8 cellular contexts compared by ENCODE assay signal in genomic region chr17:77141846-77142449, GRCh38. TPM values are rescaled to one million over a fixed set of nuclear protein-coding genes. Genes with fewer than 3 reads are reported as not detected.
A peak's percentile ranks its signal among the peaks of the same experiment; 100 is the strongest.
DNase-seq lines count a peak whose midpoint lies in the region; ATAC-seq and TF ChIP-seq lines count a peak whose summit lies in the region.

No MANE protein-coding gene starts in this region.

- 0 out of 3 replicates have a peak overlapping the region, but pooled peaks have one; percentile 5 for H2BK15ac ChIP-seq in IMR-90 (ENCODE audit: low read depth, low read length)

- H3K4me2 ChIP-seq in IMR-90 (ENCODE audit: low read depth, low read length): peak overlapping the region; percentile 96

- peak overlapping the region; percentile 58 for H3K4ac ChIP-seq in IMR-90 (ENCODE audit: low read depth, low read length)

- peaks cover 14 to 52% of the 10 kb centered on the region in 2 experiments for H3K79me1 ChIP-seq in IMR-90 (ENCODE audit: low read depth in 1 of 2, low read length in 2 of 2)

- ATAC-seq in IMR-90 (ENCODE audit: low read depth) (no peak), HG03457 (IDR thresholded peaks at IDR 0.05; ENCODE audit: unreplicated experiment) (no peak), HG03342 (IDR thresholded peaks at IDR 0.05; ENCODE audit: unreplicated experiment) (no peak)

- TF ChIP-seq CTCF in IMR-90 (conservative IDR thresholded peaks at IDR 0.05; ENCODE audit: low read depth, low read length) (no peak), breast epithelium (IDR thresholded peaks at IDR 0.05) (no peak)

- peaks cover 5% of the 10 kb centered on the region for H3K9me1 ChIP-seq in IMR-90 (ENCODE audit: insufficient read depth, low read length)

- peak overlapping the region; percentile 84 for H3K27ac ChIP-seq in ACC112 (ENCODE audit: low read depth, low read length)
- no peak overlapping the region; the same call in 1 of the 2 replicates for H3K27ac ChIP-seq in IMR-90 (ENCODE audit: insufficient read depth, low read length)
- peak overlapping the region; percentile 97 for H3K27ac ChIP-seq in breast epithelium

- no peak for TF ChIP-seq RAD21 in IMR-90 (IDR thresholded peaks at IDR 0.05; ENCODE audit: low read length)

- H3K27me3 ChIP-seq in ACC112 (ENCODE audit: insufficient read depth, low read length) (no peaks in the 10 kb centered on the region), IMR-90 (ENCODE audit: control insufficient read depth, insufficient read depth, low read length) (no peaks in the 10 kb centered on the region), breast epithelium (no peaks in the 10 kb centered on the region), mononuclear cell (ENCODE audit: insufficient read depth, low read length) (no peaks in the 10 kb centered on the region)

- H2AFZ ChIP-seq in ACC112 (ENCODE audit: low read length, unreplicated experiment) (peak overlapping the region; percentile 5), IMR-90 (replicated peaks; ENCODE audit: low read length, poor library complexity) (no peak overlapping the region)

- H3K4me3 ChIP-seq in ACC112 (ENCODE audit: low read depth, low read length) (peak overlapping the region; percentile 95), IMR-90 (ENCODE audit: insufficient read depth, low read depth, low read length) (peak overlapping the region; percentile 71), breast epithelium (peak overlapping the region; percentile 83 to 91 (median 91)), mononuclear cell (ENCODE audit: low read length) (peak overlapping the region; percentile 86)

- H2AK5ac ChIP-seq in IMR-90 (ENCODE audit: low read depth, low read length): peak overlapping the region; percentile 6; the same call in 1 of the 2 replicates

- peaks cover 20% of the 10 kb centered on the region; the same call in 1 of the 2 replicates for H4K20me1 ChIP-seq in IMR-90 (ENCODE audit: insufficient read depth, low read length)

- CTCF ChIA-PET in IMR-90 (lab: Yijun Ruan, JAX): no interaction called here

- DNase-seq in IMR-90 (no peak), breast epithelium (ENCODE audit: low spot score in 2 of 2) (no peak), midbrain (lab: John Stamatoyannopoulos, UW) (no peak)
- DNase-seq in stimulated activated CD4-positive, alpha-beta T cell treated with anti-CD3 and anti-CD28 coated beads, Interleukin-12 subunit alpha, Interleukin-12 subunit beta, amount 100 ng/mL, for 4 hours: no peak

- H2BK20ac ChIP-seq in IMR-90 (ENCODE audit: low read depth, low read length): no peak overlapping the region

- 80% methylated on average over 1 of the region's 9 CpGs; no CpG with 5 or more reads in 1 of the 2 experiments for WGBS in IMR-90 (ENCODE audit: extremely low coverage in 2 of 2, insufficient read length in 1 of 2), 2 experiments

- H4K8ac ChIP-seq in IMR-90 (ENCODE audit: low read depth in 2 of 2, low read length in 2 of 2): no peak overlapping the region

- no peak overlapping the region for H2BK120ac ChIP-seq in IMR-90 (ENCODE audit: low read depth, low read length)

- H4K91ac ChIP-seq in IMR-90 (ENCODE audit: insufficient read depth, low read depth, low read length): no peak overlapping the region

- no peak overlapping the region for H3K18ac ChIP-seq in IMR-90 (ENCODE audit: low read depth, low read length)

- peak overlapping the region; percentile 37 for H3K56ac ChIP-seq in IMR-90 (ENCODE audit: extremely low read depth, insufficient read depth, low read length)

- intact Hi-C loops in IMR-90 (cut with micrococcal nuclease): loop anchor here (2.0 kb wide), 2 partner anchors 45 to 53 kb away; no protein-coding TSS in a partner anchor
- intact Hi-C loops in breast epithelium (cut with DNase I; ENCODE audit: low total_unique reads): no loop called here

- H3K36me3 ChIP-seq in ACC112 (ENCODE audit: insufficient read depth, low read length): peaks cover 23% of the 10 kb centered on the region
- H3K36me3 ChIP-seq in IMR-90 (ENCODE audit: control insufficient read depth, insufficient read depth, low read length): peaks cover 10% of the 10 kb centered on the region
- H3K36me3 ChIP-seq in breast epithelium: no peaks in the 10 kb centered on the region

- H3K79me2 ChIP-seq in ACC112 (ENCODE audit: control insufficient read depth, insufficient read depth, low read length, unreplicated experiment): peaks cover 51% of the 10 kb centered on the region

- POLR2A ChIA-PET in IMR-90 (lab: Charles Lee; ENCODE audit: unreplicated experiment): no interaction called here

- peak overlapping the region; percentile 67 for H3K9ac ChIP-seq in IMR-90 (ENCODE audit: low read depth, low read length)

- peak overlapping the region; percentile 78 for H2BK5ac ChIP-seq in IMR-90 (ENCODE audit: low read depth, low read length, poor library complexity, severe bottlenecking)

- dilution Hi-C loops in IMR-90 (cut with HindIII; ENCODE audit: low sequenced_read_pairs, unreplicated experiment): no loop called here

- TSS peak; percentile 44 for BruUV-seq in IMR-90 (replicated peaks; lab: Mats Ljungman, UMichigan)

- H3K14ac ChIP-seq in IMR-90 (replicated peaks; ENCODE audit: low read depth, low read length): peak overlapping the region; percentile 14

- peaks cover 5% of the 10 kb centered on the region for H3K9me3 ChIP-seq in IMR-90 (ENCODE audit: control insufficient read depth, insufficient read depth, low read length)
- no peaks in the 10 kb centered on the region for H3K9me3 ChIP-seq in breast epithelium
- H3K9me3 ChIP-seq in mononuclear cell (ENCODE audit: low read depth, low read length): peaks cover 5% of the 10 kb centered on the region

- H3K4me1 ChIP-seq in ACC112 (ENCODE audit: control insufficient read depth, insufficient read depth, low read length, unreplicated experiment) (peaks cover 47% of the 10 kb centered on the region), IMR-90 (ENCODE audit: control insufficient read depth, insufficient read depth, low read length) (peaks cover 19% of the 10 kb centered on the region), breast epithelium (peaks cover 0 to 4% of the 10 kb centered on the region in 2 donors), mononuclear cell (ENCODE audit: insufficient read depth, low read length) (peaks cover 71% of the 10 kb centered on the region)

- no peak overlapping the region for H2AK9ac ChIP-seq in IMR-90 (replicated peaks; ENCODE audit: low read depth, low read length, poor library complexity)

- in situ Hi-C loops in IMR-90 (cut with MboI; ENCODE audit: low sequenced_read_pairs): no loop called here

- TF ChIP-seq POLR2A in IMR-90 (IDR thresholded peaks at IDR 0.05; ENCODE audit: low read depth, low read length) (no peak), breast epithelium (IDR thresholded peaks at IDR 0.05) (no peak)

- H3K23ac ChIP-seq in IMR-90 (ENCODE audit: low read depth, low read length): peak overlapping the region; percentile 53

- H4K5ac ChIP-seq in IMR-90 (ENCODE audit: low read depth, low read length): no peak overlapping the region

TF ChIP-seq in IMR-90, 13 proteins besides CTCF, POLR2A, EP300 and RAD21:
- TF ChIP-seq USF2 (IDR thresholded peaks at IDR 0.05; ENCODE audit: low read depth, low read length) (no peak), CHD1 (IDR thresholded peaks at IDR 0.05; ENCODE audit: low read depth, low read length) (no peak), BHLHE40 (IDR thresholded peaks at IDR 0.05; ENCODE audit: low read depth, low read length) (no peak), RCOR1 (IDR thresholded peaks at IDR 0.05; ENCODE audit: insufficient replicate concordance, low read length) (no peak), SMC3 (IDR thresholded peaks at IDR 0.05; ENCODE audit: low read depth, low read length) (no peak), MAZ (IDR thresholded peaks at IDR 0.05; ENCODE audit: borderline replicate concordance, low read depth, low read length) (no peak), MXI1 (IDR thresholded peaks at IDR 0.05; ENCODE audit: borderline replicate concordance, low read depth, low read length) (no peak), FOS (IDR thresholded peaks at IDR 0.05; ENCODE audit: low read depth, low read length) (no peak), MAFK (IDR thresholded peaks at IDR 0.05; ENCODE audit: low read depth, low read length) (no peak), RFX5 (IDR thresholded peaks at IDR 0.05; ENCODE audit: low read depth, low read length) (no peak), NFE2L2 (IDR thresholded peaks at IDR 0.05; ENCODE audit: low read depth, low read length) (no peak), ELK1 (IDR thresholded peaks at IDR 0.05; ENCODE audit: borderline replicate concordance, low read depth, low read length) (no peak), CEBPB (IDR thresholded peaks at IDR 0.05; ENCODE audit: low read depth, low read length) (no peak)

RNA-seq across cellular contexts. Expression of gene SEC14L1, which starts 1.2 kb away (rescaled TPM):
- total RNA-seq in IMR-90 (2012; rRNA removed) (24.9 and 27.8 TPM in 2 replicates), breast epithelium (100 to 1,000 TPM in 1 of 3 donors, 10 to 100 TPM in 2; 52.2 to 106 (median 59.6) TPM), mononuclear cell (74.6 TPM)
- 32.5 and 35.8 TPM in 2 replicates for polyA plus RNA-seq in IMR-90 (2012; rRNA removed)
- polyA plus RNA-seq in IMR-90 (2012; cell fraction: cytosol; rRNA removed): 19.2 and 30.0 TPM in 2 replicates
- 40.3 and 52.3 TPM in 2 replicates for polyA plus RNA-seq in IMR-90 (2012; cell fraction: nucleus; rRNA removed; ENCODE audit: low replicate concordance)
